ENCODE assay signal across 18 cellular contexts in the genomic region with DNA sequence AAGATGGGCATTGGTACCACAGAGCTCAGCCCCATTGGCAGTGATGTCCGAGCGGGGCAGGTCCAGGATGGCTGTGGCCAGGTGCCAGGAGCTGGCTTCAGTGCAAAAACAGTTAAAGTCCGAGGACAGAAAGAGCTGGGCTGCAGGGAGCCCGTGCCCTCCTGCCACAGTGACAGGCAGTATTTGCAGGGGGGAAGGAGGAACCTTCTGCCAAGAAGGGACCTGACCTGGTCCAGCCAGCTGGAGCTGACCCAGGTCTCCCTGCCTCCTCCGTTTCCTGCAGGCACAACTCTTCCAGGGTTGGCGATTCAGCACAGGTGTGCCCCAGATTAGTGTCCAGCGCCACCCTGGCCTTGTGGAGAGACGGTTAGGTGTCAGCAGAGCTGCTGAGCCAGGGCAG.
DNase-seq lines count a peak whose midpoint lies in the region; ATAC-seq, FAIRE-seq and TF ChIP-seq lines count a peak whose summit lies in the region.
"Had no signal": no experiment of that assay in that cellular context is flagged by ENCODE, and none has a peak within 500 bp of the region (broad histone marks: within the 10 kb centered on the region; RNA-seq: fewer than 3 reads in every experiment).

No MANE protein-coding gene starts in this region.

- in situ Hi-C loops in HepG2 (cut with HindIII; ENCODE audit: extremely low pct_ligation_motif_present, low pct_unique_long_range_greater_than_20kb) = no loop called here

- no peak for TF ChIP-seq POLR2A in right lobe of liver (IDR thresholded peaks at IDR 0.05)
- TF ChIP-seq POLR2A in HepG2 (IDR thresholded peaks at IDR 0.05; ENCODE audit: insufficient read depth in 1 of 2, low read depth in 2 of 2, low read length in 2 of 2) = no peak

- TF ChIP-seq CTCF in right lobe of liver (IDR thresholded peaks at IDR 0.05) = no peak
- TF ChIP-seq CTCF in HepG2 (CRISPR knock-in tag; IDR thresholded peaks at IDR 0.05) = no peak
- peak; percentile 14; the same call in 1 of the 2 replicates for TF ChIP-seq CTCF in VCaP (conservative IDR thresholded peaks at IDR 0.05)

- TF ChIP-seq EP300 in HepG2 (IDR thresholded peaks at IDR 0.05; ENCODE audit: low read depth in 2 of 2, low read length in 2 of 2) (no peak), HepG2 (CRISPR knock-in tag; IDR thresholded peaks at IDR 0.05; ENCODE audit: borderline replicate concordance) (no peak)

- POLR2A ChIA-PET in HepG2 (lab: Yijun Ruan, JAX) = no interaction called here

- H3K27me3 ChIP-seq in right lobe of liver (no peaks in the 10 kb centered on the region), HepG2 (ENCODE audit: control insufficient read depth in 1 of 2, insufficient read depth in 2 of 2, low read length in 2 of 2) (peaks cover 23 to 82% of the 10 kb centered on the region in 2 experiments)

- no peaks in the 10 kb centered on the region for H3K79me2 ChIP-seq in HepG2 (ENCODE audit: insufficient read depth, low read length)

- no peaks in the 10 kb centered on the region for H3K9me3 ChIP-seq in right lobe of liver
- H3K9me3 ChIP-seq in HepG2 (ENCODE audit: low read length) = no peaks in the 10 kb centered on the region
- H3K9me3 ChIP-seq: BE2C had no signal

- ATAC-seq in right lobe of liver (peak; percentile 20 to 67 (median 44)), HepG2 (no peak; the same call in 2 of the 3 replicates), left lobe of liver (peak; percentile 52)
- ATAC-seq: CD8-positive, alpha-beta T cell had no signal

- DNase-seq in right lobe of liver (peak in 2 of 3 donors; percentile 43 to 53), HepG2 (ENCODE audit: low spot score) (no peak), left lobe of liver (ENCODE audit: low spot score) (peak; percentile 51), NCI-H1436 treated with DMSO at 0.1 percent for 48 hours (lab: John Stamatoyannopoulos, UW) (no peak), NCI-H69 (lab: John Stamatoyannopoulos, UW) (no peak)
- no peak for DNase-seq in activated CD4-positive, alpha-beta T cell treated with anti-CD3 and anti-CD28 coated beads, Interleukin-2, amount 50 U/mL, for 1 hour
- DNase-seq: BE2C; CD8-positive, alpha-beta T cell; DMS153; DMS79 treated with DMSO at 0.1 percent for 48 hours; EL; GDM1 had no signal

- H3K36me3 ChIP-seq in right lobe of liver (no peaks in the 10 kb centered on the region), HepG2 (replicated peaks in 1 of 2; ENCODE audit: control insufficient read depth in 1 of 2, insufficient read depth in 2 of 2, low read length in 2 of 2) (no peaks in the 10 kb centered on the region)
- H3K36me3 ChIP-seq: BE2C had no signal

- CTCF ChIA-PET in HepG2 (lab: Yijun Ruan, JAX; ENCODE audit: low intra/inter-chr PET ratio, low total read pairs) = no interaction called here

- H3K4me3 ChIP-seq in right lobe of liver (no peak overlapping the region), HepG2 (replicated peaks in 1 of 3; ENCODE audit: insufficient read depth in 1 of 3, low read depth in 2 of 3, low read length in 3 of 3) (no peak overlapping the region)

- H4K20me1 ChIP-seq in HepG2 (ENCODE audit: insufficient read depth, low read length) = peaks cover 14% of the 10 kb centered on the region; the same call in 1 of the 2 replicates

- H3K9ac ChIP-seq in HepG2 (ENCODE audit: insufficient read depth, low read depth, low read length) = no peak overlapping the region

- no peak overlapping the region for H2AFZ ChIP-seq in HepG2 (ENCODE audit: low read length)

- FAIRE-seq in HepG2 (lab: Jason Lieb, UNC) = no peak
- FAIRE-seq: A204.1, D721Med, GM12892, GM19239, H54 had no signal

- WGBS in right lobe of liver (ENCODE audit: insufficient coverage, low coverage, low lambda C conversion rate, missing lambda C conversion rate) = 0% methylated on average over 1 of the region's 8 CpGs
- 0% methylated on average over 2 of the region's 8 CpGs for whole genome bisulfite sequencing in HepG2 (ENCODE audit: low lambda C conversion rate)

- H3K4me1 ChIP-seq in right lobe of liver (no peaks in the 10 kb centered on the region), HepG2 (ENCODE audit: insufficient read depth, low read length) (no peaks in the 10 kb centered on the region)
- H3K4me1 ChIP-seq: BE2C had no signal

- H3K27ac ChIP-seq in right lobe of liver = no peak overlapping the region
- no peak overlapping the region for H3K27ac ChIP-seq in HepG2 (ENCODE audit: extremely low read length, insufficient read depth, low read length)
- H3K27ac ChIP-seq in VCaP = peak overlapping the region; percentile 54

- no peak overlapping the region for H3K4me2 ChIP-seq in HepG2 (ENCODE audit: low read depth, low read length)

- no peak for TF ChIP-seq RAD21 in HepG2 (CRISPR knock-in tag; IDR thresholded peaks at IDR 0.05)

- intact Hi-C loops in right lobe of liver (cut with DNase I) = no loop called here
- intact Hi-C loops in HepG2 (cut with micrococcal nuclease; ENCODE audit: unreplicated experiment) = no loop called here

- no TSS peak for BruUV-seq in HepG2 (replicated peaks; lab: Mats Ljungman, UMichigan)

TF ChIP-seq in HepG2, 621 proteins besides CTCF, POLR2A, EP300 and RAD21:
- TF ChIP-seq ZNF414 (CRISPR knock-in tag; IDR thresholded peaks at IDR 0.05) = no peak
- no peak for TF ChIP-seq ZNF230 (CRISPR knock-in tag; IDR thresholded peaks at IDR 0.05)
- no peak for TF ChIP-seq ZNF557 (CRISPR knock-in tag; IDR thresholded peaks at IDR 0.05)
- no peak for TF ChIP-seq FIP1L1 (IDR thresholded peaks at IDR 0.05; ENCODE audit: borderline replicate concordance, insufficient read depth, low read depth, low read length)
- TF ChIP-seq PTBP1 (IDR thresholded peaks at IDR 0.05; ENCODE audit: low read depth, low read length, poor library complexity, severe bottlenecking) = no peak
- no peak for TF ChIP-seq DNMT1 (CRISPR knock-in tag; IDR thresholded peaks at IDR 0.05)
- no peak for TF ChIP-seq U2AF2 (IDR thresholded peaks at IDR 0.05; ENCODE audit: low read depth, low read length)
- no peak for TF ChIP-seq ZNF256 (CRISPR knock-in tag; conservative IDR thresholded peaks at IDR 0.05)
- no peak for TF ChIP-seq CCAR2 (optimal IDR thresholded peaks at IDR 0.05; ENCODE audit: low read depth, low read length)
- no peak for TF ChIP-seq ZNF33A (CRISPR knock-in tag; IDR thresholded peaks at IDR 0.05; ENCODE audit: borderline replicate concordance)
- no peak for TF ChIP-seq ZNF577 (CRISPR knock-in tag; IDR thresholded peaks at IDR 0.05; ENCODE audit: borderline replicate concordance, low read depth)
- TF ChIP-seq ZBTB4 (CRISPR knock-in tag; IDR thresholded peaks at IDR 0.05; ENCODE audit: borderline replicate concordance) = no peak
- TF ChIP-seq AGO2 (optimal IDR thresholded peaks at IDR 0.05; ENCODE audit: low read depth, low read length) = no peak
- no peak for TF ChIP-seq KLF15 (CRISPR knock-in tag; IDR thresholded peaks at IDR 0.05; ENCODE audit: borderline replicate concordance)
- TF ChIP-seq HDAC2 (CRISPR knock-in tag; IDR thresholded peaks at IDR 0.05) = no peak
- TF ChIP-seq CBX5 (CRISPR knock-in tag; IDR thresholded peaks at IDR 0.05; ENCODE audit: borderline replicate concordance) = no peak
- no peak for TF ChIP-seq TBX3 (IDR thresholded peaks at IDR 0.05; ENCODE audit: borderline replicate concordance)
- TF ChIP-seq ZNF589 (CRISPR knock-in tag; conservative IDR thresholded peaks at IDR 0.05) = no peak
- no peak for TF ChIP-seq MIER3 (CRISPR knock-in tag; IDR thresholded peaks at IDR 0.05; ENCODE audit: borderline replicate concordance)

Comparison
In these comparisons a context has a peak if more than half of its experiments do, and no peak if none do; other contexts are left out.
1. DNase-seq: peak in right lobe of liver (2 of 3) and left lobe of liver (single experiment); none in HepG2 (single experiment), activated CD4-positive, alpha-beta T cell treated with anti-CD3 and anti-CD28 coated beads, Interleukin-2, amount 50 U/mL, for 1 hour (single experiment), NCI-H1436 treated with DMSO at 0.1 percent for 48 hours (single experiment) and NCI-H69 (single experiment).